ENCODE assay signal across 9 cellular contexts in genomic region chr13:79401259-79402071, GRCh38. TPM values are rescaled to one million over a fixed set of nuclear protein-coding genes. Genes with fewer than 3 reads are reported as not detected.
DNase-seq lines count a peak whose midpoint lies in the region; ATAC-seq lines count a peak whose summit lies in the region.
"Had no signal": no experiment of that assay in that cellular context is flagged by ENCODE, and none has a peak within 500 bp of the region (broad histone marks: within the 10 kb centered on the region; RNA-seq: fewer than 3 reads in every experiment).

No MANE protein-coding gene starts in this region.

- H3K9me3 ChIP-seq in CD8-positive, alpha-beta memory T cell (ENCODE audit: low read length): no peaks in the 10 kb centered on the region
- H3K9me3 ChIP-seq: SJSA1 had no signal

- no peaks in the 10 kb centered on the region for H3K36me3 ChIP-seq in CD8-positive, alpha-beta memory T cell (ENCODE audit: insufficient read depth, low read length)

- H3K9me3 Mint-ChIP-seq in CD8-positive, alpha-beta memory T cell: no peaks in the 10 kb centered on the region
- no peaks in the 10 kb centered on the region for H3K9me3 Mint-ChIP-seq in activated naive CD8-positive, alpha-beta T cell (ENCODE audit: low read depth)

- peaks cover 1 to 5% (median 3%) of the 10 kb centered on the region in 3 donors for H3K4me1 Mint-ChIP-seq in CD8-positive, alpha-beta memory T cell
- peaks cover 58% of the 10 kb centered on the region for H3K4me1 Mint-ChIP-seq in activated naive CD8-positive, alpha-beta T cell (ENCODE audit: low read depth)

- peak in 1 of 5 donors; percentile 6 for DNase-seq in CD8-positive, alpha-beta memory T cell
- no peak for DNase-seq in NCI-H187 (lab: John Stamatoyannopoulos, UW)
- no peak for DNase-seq in epidermal melanocyte (ENCODE audit: insufficient read length, low spot score)
- no peak for DNase-seq in cerebellar cortex (ENCODE audit: low spot score)
- DNase-seq in NCI-H526 treated with DMSO at 0.1 percent for 48 hours (lab: John Stamatoyannopoulos, UW): no peak

- H3K27ac ChIP-seq in CD8-positive, alpha-beta memory T cell (ENCODE audit: low read depth, low read length): no peak overlapping the region
- H3K27ac ChIP-seq: SJSA1 had no signal

- POLR2A ChIA-PET in CD8-positive, alpha-beta memory T cell (lab: Charles Lee): no interaction called here

- H3K36me3 Mint-ChIP-seq in CD8-positive, alpha-beta memory T cell: peaks cover 2 to 40% (median 7%) of the 10 kb centered on the region in 3 donors
- H3K36me3 Mint-ChIP-seq in activated naive CD8-positive, alpha-beta T cell: peaks cover 11% of the 10 kb centered on the region

- peak overlapping the region; percentile 43 to 82 (median 66) for H3K27ac Mint-ChIP-seq in CD8-positive, alpha-beta memory T cell
- H3K27ac Mint-ChIP-seq in activated naive CD8-positive, alpha-beta T cell: peak overlapping the region; percentile 79

- CTCF ChIA-PET in CD8-positive, alpha-beta memory T cell (lab: Charles Lee): interaction anchor here (0.7 to 7.3 kb wide), 3 partner anchors 9 to 139 kb away, joined by 3 to 45 read pairs (median 4); partner anchors contain the start of gene NDFIP2

- H3K27me3 Mint-ChIP-seq in CD8-positive, alpha-beta memory T cell: no peaks in the 10 kb centered on the region
- no peaks in the 10 kb centered on the region for H3K27me3 Mint-ChIP-seq in activated naive CD8-positive, alpha-beta T cell

- no peaks in the 10 kb centered on the region for H3K27me3 ChIP-seq in CD8-positive, alpha-beta memory T cell (ENCODE audit: insufficient read depth, low read length, poor library complexity, severe bottlenecking)
- H3K27me3 ChIP-seq: SJSA1 had no signal

- H3K4me1 ChIP-seq in CD8-positive, alpha-beta memory T cell (ENCODE audit: insufficient read depth, low read length): peaks cover 56% of the 10 kb centered on the region

- peak overlapping the region in 6 of 7 donors; percentile 12 to 55 (median 28) for H3K4me3 Mint-ChIP-seq in CD8-positive, alpha-beta memory T cell
- no peak overlapping the region for H3K4me3 Mint-ChIP-seq in activated naive CD8-positive, alpha-beta T cell

- no peak overlapping the region for H3K4me3 ChIP-seq in CD8-positive, alpha-beta memory T cell (ENCODE audit: low read length)
- H3K4me3 ChIP-seq: SJSA1 had no signal

- ATAC-seq in GM19463 (IDR thresholded peaks at IDR 0.05; ENCODE audit: unreplicated experiment) (peak; percentile 31), HG03378 (IDR thresholded peaks at IDR 0.05; ENCODE audit: unreplicated experiment) (peak; percentile 52)

RNA-seq across cellular contexts. Expression of gene RBM26, which starts 4.6 kb away (rescaled TPM):
- total RNA-seq in CD8-positive, alpha-beta memory T cell: 10 to 100 TPM; 59.4 to 61.7 TPM
- 15.8 TPM for polyA plus RNA-seq in CD8-positive, alpha-beta memory T cell
